In the genomic region with DNA sequence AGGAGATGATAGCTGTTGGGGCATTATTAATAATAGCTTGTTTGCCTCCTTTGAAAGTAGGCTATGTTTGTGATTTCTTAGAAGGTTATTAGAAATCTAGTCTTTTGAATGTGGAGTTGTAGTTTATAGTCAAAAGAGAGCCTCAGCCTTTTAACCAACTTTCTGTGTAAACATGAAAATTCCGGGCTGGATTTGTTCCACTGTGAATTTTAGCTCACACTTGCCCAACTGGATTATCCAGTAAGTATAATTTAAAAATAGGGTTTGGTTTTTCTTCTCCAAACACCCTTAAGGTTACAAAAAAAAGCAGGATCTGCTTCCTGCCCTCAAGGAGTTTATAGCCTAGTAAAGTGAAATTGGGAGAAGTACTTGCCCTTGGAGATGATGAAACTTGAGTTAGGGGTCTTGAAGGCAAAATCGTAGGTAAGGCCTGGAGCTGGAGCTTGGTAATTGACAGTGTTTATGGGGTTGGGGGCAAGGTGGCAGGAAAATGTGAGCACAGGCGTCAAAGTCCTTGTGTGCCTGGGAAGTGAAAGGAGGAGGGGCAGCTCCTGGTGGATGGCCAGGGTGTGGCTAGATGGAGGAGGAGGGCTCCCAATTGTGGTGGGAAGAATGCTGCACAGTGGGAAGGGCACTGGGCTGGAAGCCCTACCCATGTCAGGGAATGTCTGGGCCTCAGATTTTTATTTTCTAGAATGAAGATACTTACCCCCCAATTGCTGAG, we compare ENCODE assay signal across 22 cellular contexts. TPM values are rescaled to one million over a fixed set of nuclear protein-coding genes. Genes with fewer than 3 reads are reported as not detected.
DNase-seq lines count a peak whose midpoint lies in the region; ATAC-seq, FAIRE-seq and TF ChIP-seq lines count a peak whose summit lies in the region.
"Had no signal": no experiment of that assay in that cellular context is flagged by ENCODE, and none has a peak within 500 bp of the region (broad histone marks: within the 10 kb centered on the region; RNA-seq: fewer than 3 reads in every experiment).

No MANE protein-coding gene starts in this region.

- no peak for FAIRE-seq in small intestine (lab: Jason Lieb, UNC)

- no peak overlapping the region; a peak in 1 of 4 replicates for H3K4me3 ChIP-seq in HCT116 (replicated peaks in 1 of 2; ENCODE audit: low read depth in 1 of 2, low read length in 2 of 2)
- no peak overlapping the region for H3K4me3 ChIP-seq in RWPE2 (ENCODE audit: severe bottlenecking)
- no peak overlapping the region for H3K4me3 ChIP-seq in small intestine (ENCODE audit: low read depth in 1 of 2, low read length in 2 of 2)
- no peak overlapping the region for H3K4me3 ChIP-seq in ovary
- H3K4me3 ChIP-seq: cardiac muscle cell, gastrocnemius medialis, GM23248, tibial artery had no signal

- H3K27ac ChIP-seq in HCT116 (ENCODE audit: low read depth, low read length) (no peak overlapping the region; the same call in 1 of the 2 replicates), RWPE2 (ENCODE audit: poor library complexity, severe bottlenecking) (peak overlapping the region; percentile 98), small intestine (ENCODE audit: low read depth in 1 of 2, low read length in 1 of 2) (peak overlapping the region; percentile 52 to 69), ovary (no peak overlapping the region)
- H3K27ac ChIP-seq: cardiac muscle cell, GM23248, tibial artery had no signal

- H4K20me1 ChIP-seq in HCT116 (ENCODE audit: insufficient read depth): no peaks in the 10 kb centered on the region

- intact Hi-C loops in HCT116 (cut with micrococcal nuclease) (no loop called here), ovary (cut with DNase I) (no loop called here)

- no peak for TF ChIP-seq EP300 in ovary (IDR thresholded peaks at IDR 0.05)

- RAD21 ChIA-PET in HCT116 (lab: Charles Lee; ENCODE audit: low non-redundant PET in 1 of 2, low total read pairs in 2 of 2, uncharacterized antibody in 2 of 2, unreplicated experiment in 2 of 2): no interaction called here

- CTCF ChIA-PET in HCT116 (lab: Charles Lee): interaction anchor here (1.1 to 2.5 kb wide), 2 partner anchors 12 to 13 kb away, joined by 3 to 10 read pairs; no protein-coding TSS in a partner anchor

- POLR2A ChIA-PET in HCT116 (lab: Charles Lee): interaction anchor here (0.8 to 1.3 kb wide), 2 partner anchors 18 to 243 kb away, joined by 3 read pairs; no protein-coding TSS in a partner anchor

- H3K36me3 ChIP-seq in HCT116 (ENCODE audit: control insufficient read depth in 1 of 2, insufficient read depth in 2 of 2, low read length in 2 of 2): peaks cover 0 to 9% of the 10 kb centered on the region in 2 experiments; a peak in 1 of 4 replicates
- H3K36me3 ChIP-seq in RWPE2 (ENCODE audit: low read depth): peaks cover 14% of the 10 kb centered on the region
- no peaks in the 10 kb centered on the region for H3K36me3 ChIP-seq in small intestine (ENCODE audit: control insufficient read depth in 2 of 2, insufficient read depth in 2 of 2, low read length in 2 of 2)
- H3K36me3 ChIP-seq in ovary: no peaks in the 10 kb centered on the region
- H3K36me3 ChIP-seq: cardiac muscle cell, gastrocnemius medialis, tibial artery had no signal

- no peak for TF ChIP-seq POLR2A in HCT116 (IDR thresholded peaks at IDR 0.05; ENCODE audit: borderline replicate concordance, extremely low read depth, insufficient read depth, insufficient read length)
- no peak for TF ChIP-seq POLR2A in ovary (IDR thresholded peaks at IDR 0.05)

- H3K79me2 ChIP-seq in HCT116 (ENCODE audit: insufficient read depth, low read length): peaks cover 94% of the 10 kb centered on the region

- no peak for TF ChIP-seq CTCF in HCT116 (IDR thresholded peaks at IDR 0.05 in 2 of 3, conservative IDR thresholded peaks at IDR 0.05 in 1 of 3; ENCODE audit: borderline replicate concordance in 1 of 3, insufficient read depth in 1 of 3, low read depth in 2 of 3, low read length in 2 of 3)
- TF ChIP-seq CTCF in RWPE2 (IDR thresholded peaks at IDR 0.05; ENCODE audit: poor library complexity, severe bottlenecking): no peak
- TF ChIP-seq CTCF in ovary (IDR thresholded peaks at IDR 0.05): no peak

- H3K27me3 ChIP-seq in HCT116 (ENCODE audit: insufficient read depth, low read length): no peaks in the 10 kb centered on the region
- no peaks in the 10 kb centered on the region for H3K27me3 ChIP-seq in RWPE2 (ENCODE audit: insufficient read depth, poor library complexity, severe bottlenecking)
- H3K27me3 ChIP-seq in small intestine (ENCODE audit: control insufficient read depth in 2 of 2, insufficient read depth in 2 of 2, low read length in 2 of 2): no peaks in the 10 kb centered on the region
- no peaks in the 10 kb centered on the region for H3K27me3 ChIP-seq in ovary
- H3K27me3 ChIP-seq: cardiac muscle cell, gastrocnemius medialis, tibial artery had no signal

- ATAC-seq in HCT116 (peak; percentile 79), RWPE2 (ENCODE audit: low read depth) (0 out of 3 replicates have a peak, but pooled peaks have one; percentile 17), GM19397 (IDR thresholded peaks at IDR 0.05; ENCODE audit: unreplicated experiment) (no peak)
- ATAC-seq: gastrocnemius medialis, Right ventricle myocardium inferior had no signal

- WGBS in small intestine, 3 donors: 21 to 56% (median 29%) methylated on average over 3 of the region's 3 CpGs
- WGBS in ovary, 3 donors: 81 to 86% (median 84%) methylated on average over 3 of the region's 3 CpGs

- H3K4me2 ChIP-seq in HCT116 (ENCODE audit: low read length): peak overlapping the region; percentile 50

- no peak for DNase-seq in HCT116 (ENCODE audit: low read depth, low spot score)
- DNase-seq in RWPE2 (ENCODE audit: low spot score): no peak
- peak; percentile 35 for DNase-seq in iPS-NIHi7 (ENCODE audit: extremely low spot score)
- DNase-seq in small intestine: peak; percentile 83
- DNase-seq in epidermal melanocyte (ENCODE audit: insufficient read length, low spot score): no peak
- DNase-seq in ovary: no peak
- no peak for DNase-seq in activated T-cell treated with anti-CD3 and anti-CD28 coated beads, Interleukin-2, amount 50 U/mL, for 1 hour
- DNase-seq: activated CD4-positive, alpha-beta T cell treated with anti-CD3 and anti-CD28 coated beads, Interleukin-2, amount 10 ng/mL, durations not matched to agents 24 days and 14 days; activated effector memory CD4-positive, alpha-beta T cell treated with Interleukin-2 at 50 U/mL for 16 hours; Caco-2; erythroblast; gastrocnemius medialis; GM23248; NCI-H2029 treated with DMSO at 0.1 percent for 48 hours; NCI-H446 treated with DMSO at 0.1 percent for 48 hours; occipital lobe; stimulated activated CD4-positive, alpha-beta T cell treated with anti-CD3 and anti-CD28 coated beads, Interleukin-2, amount 100 ng/mL, for 24 hours; stimulated activated naive CD4-positive, alpha-beta T cell treated with Interleukin-2 at 50 U/mL for 16 hours; tibial artery had no signal

- H3K9ac ChIP-seq in HCT116 (ENCODE audit: low read length): 0 out of 2 replicates have a peak overlapping the region, but pooled peaks have one; percentile 9
- H3K9ac ChIP-seq: GM23248 had no signal

- H3K9me2 ChIP-seq in HCT116 (ENCODE audit: insufficient read depth): no peaks in the 10 kb centered on the region

- H2AFZ ChIP-seq in HCT116 (ENCODE audit: low read depth, low read length, poor library complexity, severe bottlenecking): no peak overlapping the region
- H2AFZ ChIP-seq: GM23248 had no signal

- BruUV-seq in HCT116 (replicated peaks; lab: Mats Ljungman, UMichigan): no TSS peak

- TF ChIP-seq RAD21 in HCT116 (IDR thresholded peaks at IDR 0.05; ENCODE audit: low read depth): no peak

- H3K9me3 ChIP-seq in HCT116 (ENCODE audit: control insufficient read depth in 1 of 2, insufficient read depth in 1 of 2, low read depth in 1 of 2, low read length in 2 of 2): no peaks in the 10 kb centered on the region
- no peaks in the 10 kb centered on the region for H3K9me3 ChIP-seq in RWPE2 (ENCODE audit: severe bottlenecking)
- no peaks in the 10 kb centered on the region for H3K9me3 ChIP-seq in small intestine (ENCODE audit: control insufficient read depth, low read depth)
- H3K9me3 ChIP-seq in ovary: no peaks in the 10 kb centered on the region
- H3K9me3 ChIP-seq: Caco-2, gastrocnemius medialis, tibial artery had no signal

- H3K4me1 ChIP-seq in HCT116 (ENCODE audit: control insufficient read depth in 1 of 2, insufficient read depth in 2 of 2, low read length in 2 of 2) (peaks cover 54 to 88% of the 10 kb centered on the region in 2 experiments), RWPE2 (ENCODE audit: insufficient read depth, poor library complexity, severe bottlenecking) (peaks cover 61% of the 10 kb centered on the region), small intestine (ENCODE audit: control insufficient read depth in 2 of 2, insufficient read depth in 1 of 2, low read depth in 1 of 2, low read length in 1 of 2) (peaks cover 5 to 7% of the 10 kb centered on the region in 2 donors), ovary (ENCODE audit: insufficient read depth) (peaks cover 5% of the 10 kb centered on the region)

TF ChIP-seq in HCT116, 20 proteins besides CTCF, POLR2A, EP300 and RAD21:
- TF ChIP-seq SP1 (IDR thresholded peaks at IDR 0.05; ENCODE audit: low read depth) (0 out of 2 replicates have a peak, but pooled peaks have one; percentile 9), TCF7L2 (IDR thresholded peaks at IDR 0.05; ENCODE audit: borderline replicate concordance, extremely low read depth, insufficient read depth, insufficient read length) (no peak), FOSL1 (IDR thresholded peaks at IDR 0.05; ENCODE audit: low read depth) (no peak), CBX3 (IDR thresholded peaks at IDR 0.05; ENCODE audit: low read depth) (0 out of 2 replicates have a peak, but pooled peaks have one; percentile 19)
- TF ChIP-seq, protein P1, sequence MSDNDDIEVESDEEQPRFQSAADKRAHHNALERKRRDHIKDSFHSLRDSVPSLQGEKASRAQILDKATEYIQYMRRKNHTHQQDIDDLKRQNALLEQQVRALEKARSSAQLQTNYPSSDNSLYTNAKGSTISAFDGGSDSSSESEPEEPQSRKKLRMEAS (IDR thresholded peaks at IDR 0.05): peak; percentile 83

RNA-seq across cellular contexts. Expression of gene ITGA6, which starts 21.3 kb away (rescaled TPM):
- total RNA-seq in HCT116 (2021; ENCODE audit: unreplicated experiment) (93.1 TPM), ovary (10 to 100 TPM in 5 of 7 donors, 1 to 10 TPM in 2; 8.4 to 39.6 (median 19.0) TPM)
- 40.2 and 46.0 TPM in 2 replicates for polyA plus RNA-seq in HCT116 (2012)
- polyA plus RNA-seq in small intestine (10 to 100 TPM; 33.2 to 81.0 (median 37.1) TPM), ovary (10 to 100 TPM; 16.5 to 51.6 TPM)

Comparison
In these comparisons a context has a peak if more than half of its experiments do, and no peak if none do; other contexts are left out.
1. DNase-seq: peak in iPS-NIHi7 (single experiment) and small intestine (single experiment); none in HCT116 (single experiment), RWPE2 (single experiment), epidermal melanocyte (single experiment), ovary (0 of 5) and activated T-cell treated with anti-CD3 and anti-CD28 coated beads, Interleukin-2, amount 50 U/mL, for 1 hour (single experiment).
2. H3K27ac ChIP-seq: peak in RWPE2 (single experiment) and small intestine (2 of 2); none in HCT116 (single experiment) and ovary (0 of 2).